In the genomic region with DNA sequence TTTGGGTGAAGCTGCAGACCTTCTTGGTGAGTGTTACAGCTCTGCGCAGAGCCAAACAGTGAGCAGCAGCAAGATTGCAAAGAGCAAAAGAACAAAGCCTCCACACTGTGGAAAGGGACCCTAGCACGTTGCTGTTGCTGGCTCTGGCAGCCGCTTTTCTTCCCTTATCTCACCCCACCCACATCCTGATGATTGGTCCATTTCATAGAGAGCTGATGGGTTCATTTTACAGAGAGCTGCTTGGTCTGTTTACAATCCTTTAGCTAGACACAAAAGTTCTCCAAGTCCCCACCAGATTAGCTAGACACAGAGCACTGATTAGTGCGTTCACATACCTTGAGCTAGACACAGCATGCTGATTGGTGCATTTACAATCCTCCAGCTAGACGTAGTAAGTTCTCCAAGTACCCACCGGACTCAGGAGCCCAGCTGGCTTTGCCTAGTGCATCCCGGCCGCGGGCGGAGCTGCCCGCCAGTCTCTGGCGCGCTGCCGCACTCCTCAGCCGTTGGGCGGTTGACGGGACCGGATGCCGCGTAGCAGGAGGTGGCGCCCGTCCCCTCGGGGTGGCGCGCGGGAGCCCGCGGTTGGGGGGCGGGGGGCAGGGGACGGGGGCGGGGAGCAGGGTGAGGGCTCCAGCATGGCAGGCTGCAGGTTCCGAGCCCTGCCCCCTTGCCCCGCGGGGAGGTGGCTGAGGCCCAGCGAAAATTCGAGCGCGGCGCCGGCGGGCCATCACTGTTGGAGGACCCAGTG, we compare ENCODE assay signal across 8 cellular contexts.
A peak's percentile ranks its signal among the peaks of the same experiment; 100 is the strongest.
DNase-seq lines count a peak whose midpoint lies in the region; ATAC-seq and TF ChIP-seq lines count a peak whose summit lies in the region.
"Not testable (repeated sequence)": the region's sequence is repeated elsewhere in the genome, so short reads cannot be mapped to it uniquely, and the experiment has no call there.

No MANE protein-coding gene starts in this region.

- TF ChIP-seq CTCF in CD14-positive monocyte (IDR thresholded peaks at IDR 0.05) (peak; percentile 6), right atrium auricular region (IDR thresholded peaks at IDR 0.05) (peak in 1 of 2 donors; percentile 19)
- TF ChIP-seq CTCF in breast epithelium (IDR thresholded peaks at IDR 0.05); osteoblast (IDR thresholded peaks at IDR 0.05; ENCODE audit: extremely low read depth, low read depth, low read length): not testable (repeated sequence)

- H3K9me3 Mint-ChIP-seq in CD14-positive monocyte; activated CD4-positive, alpha-beta memory T cell treated with anti-CD3 and anti-CD28 coated beads for 36 hours: not testable (repeated sequence)

- POLR2A ChIA-PET in activated CD4-positive, alpha-beta memory T cell treated with anti-CD3 and anti-CD28 coated beads for 36 hours (lab: Charles Lee): not testable (repeated sequence)

- intact Hi-C loops in CD14-positive monocyte (cut with micrococcal nuclease); breast epithelium (cut with DNase I; ENCODE audit: low total_unique reads): not testable (repeated sequence)
- intact Hi-C loops in activated CD4-positive, alpha-beta memory T cell treated with anti-CD3 and anti-CD28 coated beads for 36 hours (cut with micrococcal nuclease): loop anchor here (10.0 kb wide), 1 partner anchor 240 kb away; the partner anchor contains the start of gene AMACR

- H3K79me2 ChIP-seq in osteoblast (ENCODE audit: insufficient read depth, low read length): not testable (repeated sequence)

- H3K9me3 ChIP-seq in MG63; breast epithelium; right atrium auricular region; osteoblast (ENCODE audit: low read depth, low read length): not testable (repeated sequence)

- ATAC-seq in GM21529 (IDR thresholded peaks at IDR 0.05; ENCODE audit: unreplicated experiment): peak; percentile 53

- H3K36me3 ChIP-seq in MG63; breast epithelium; right atrium auricular region; osteoblast (ENCODE audit: insufficient read depth, low read length): not testable (repeated sequence)

- CTCF ChIA-PET in activated CD4-positive, alpha-beta memory T cell treated with anti-CD3 and anti-CD28 coated beads for 36 hours (lab: Charles Lee): not testable (repeated sequence)

- peak overlapping the region; percentile 74 to 79 for H3K4me3 Mint-ChIP-seq in CD14-positive monocyte
- peak overlapping the region; percentile 78 for H3K4me3 Mint-ChIP-seq in activated CD4-positive, alpha-beta memory T cell treated with anti-CD3 and anti-CD28 coated beads for 36 hours

- H3K27me3 Mint-ChIP-seq in CD14-positive monocyte (ENCODE audit: low read depth in 3 of 3); activated CD4-positive, alpha-beta memory T cell treated with anti-CD3 and anti-CD28 coated beads for 36 hours: not testable (repeated sequence)

- DNase-seq in CD14-positive monocyte (ENCODE audit: low spot score) (peak; percentile 36), MG63 (peak; percentile 89), breast epithelium (ENCODE audit: low spot score in 2 of 2) (peak; percentile 64 to 78), right atrium auricular region (ENCODE audit: low spot score) (peak; percentile 61)
- peak; percentile 90 for DNase-seq in activated CD4-positive, alpha-beta memory T cell treated with anti-CD3 and anti-CD28 coated beads for 36 hours
- not testable (repeated sequence) for DNase-seq in osteoblast (ENCODE audit: insufficient read length, low spot score, missing footprints)
- peak; percentile 56 to 70 for DNase-seq in stimulated activated CD8-positive, alpha-beta memory T cell treated with anti-CD3 and anti-CD28 coated beads, Interleukin-2, amount 100 ng/mL, for 48 hours (ENCODE audit: low read depth in 2 of 2)

- H3K4me3 ChIP-seq in MG63 (peak overlapping the region; percentile 54), breast epithelium (peak overlapping the region; percentile 51 to 80 (median 59)), right atrium auricular region (peak overlapping the region; percentile 54 to 63), osteoblast (ENCODE audit: insufficient read depth, low read length) (peak overlapping the region; percentile 43)

- peak overlapping the region; percentile 69 for H3K4me2 ChIP-seq in osteoblast (ENCODE audit: insufficient read depth, low read length)

- H3K27ac ChIP-seq in breast epithelium: peak overlapping the region; percentile 87 to 98
- peak overlapping the region; percentile 86 to 91 for H3K27ac ChIP-seq in right atrium auricular region
- H3K27ac ChIP-seq in osteoblast (ENCODE audit: low read depth, low read length): not testable (repeated sequence)

- H3K4me1 ChIP-seq in breast epithelium; right atrium auricular region; osteoblast (ENCODE audit: insufficient read depth, low read length): not testable (repeated sequence)

- not testable (repeated sequence) for H3K27me3 ChIP-seq in MG63; breast epithelium; right atrium auricular region; osteoblast (ENCODE audit: insufficient read depth, low read length)

- H3K4me1 Mint-ChIP-seq in CD14-positive monocyte: not testable (repeated sequence)
- peaks cover 12% of the 10 kb centered on the region for H3K4me1 Mint-ChIP-seq in activated CD4-positive, alpha-beta memory T cell treated with anti-CD3 and anti-CD28 coated beads for 36 hours (ENCODE audit: low read depth)

- not testable (repeated sequence) for H4K20me1 ChIP-seq in osteoblast (ENCODE audit: insufficient read depth, low read length)

- TF ChIP-seq POLR2A in breast epithelium (IDR thresholded peaks at IDR 0.05): not testable (repeated sequence)

- H2AFZ ChIP-seq in osteoblast (ENCODE audit: low read length): not testable (repeated sequence)

- not testable (repeated sequence) for H3K36me3 Mint-ChIP-seq in CD14-positive monocyte; activated CD4-positive, alpha-beta memory T cell treated with anti-CD3 and anti-CD28 coated beads for 36 hours

- H3K27ac Mint-ChIP-seq in CD14-positive monocyte: peak overlapping the region; percentile 71 to 91 (median 83)
- peak overlapping the region; percentile 90 for H3K27ac Mint-ChIP-seq in activated CD4-positive, alpha-beta memory T cell treated with anti-CD3 and anti-CD28 coated beads for 36 hours
